Comparison of ENCODE assay signal across 8 cellular contexts in the genomic region with DNA sequence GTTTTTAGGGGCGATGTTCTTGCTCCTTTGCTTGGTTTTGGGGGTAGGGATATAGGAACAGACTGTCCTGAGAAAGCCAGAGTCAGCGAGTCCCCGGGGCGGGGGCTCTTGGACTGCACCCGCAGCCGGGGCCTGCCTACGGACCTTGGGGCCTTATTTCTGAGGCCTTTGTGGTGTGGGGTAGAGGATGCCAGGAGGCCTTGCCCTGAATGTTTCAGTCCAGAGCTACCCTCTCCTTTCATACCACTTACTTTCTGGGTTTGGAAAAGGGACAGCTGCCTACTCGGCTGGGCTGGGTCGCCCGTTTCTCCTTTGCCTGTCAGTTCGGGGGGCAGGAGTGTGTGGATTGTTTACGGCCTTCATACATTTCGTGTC. TPM values are rescaled to one million over a fixed set of nuclear protein-coding genes. Genes with fewer than 3 reads are reported as not detected.
DNase-seq lines count a peak whose midpoint lies in the region; ATAC-seq and TF ChIP-seq lines count a peak whose summit lies in the region.

No MANE protein-coding gene starts in this region.

- peaks cover 30% of the 10 kb centered on the region for H3K36me3 Mint-ChIP-seq in activated CD8-positive, alpha-beta T cell treated with anti-CD3 and anti-CD28 coated beads for 36 hours (ENCODE audit: low read depth)

- H3K27ac Mint-ChIP-seq in activated CD8-positive, alpha-beta T cell treated with anti-CD3 and anti-CD28 coated beads for 36 hours = peak overlapping the region; percentile 99

- intact Hi-C loops in activated CD8-positive, alpha-beta T cell treated with anti-CD3 and anti-CD28 coated beads for 36 hours (cut with micrococcal nuclease) = no loop called here
- intact Hi-C loops in sciatic nerve (cut with DNase I) = no loop called here

- H3K9me3 Mint-ChIP-seq in activated CD8-positive, alpha-beta T cell treated with anti-CD3 and anti-CD28 coated beads for 36 hours = no peaks in the 10 kb centered on the region

- no peak for TF ChIP-seq CTCF in activated CD8-positive, alpha-beta T cell treated with anti-CD3 and anti-CD28 coated beads for 36 hours (IDR thresholded peaks at IDR 0.05)

- CTCF ChIA-PET in activated CD8-positive, alpha-beta T cell treated with anti-CD3 and anti-CD28 coated beads for 36 hours (lab: Charles Lee) = interaction anchor here (1.0 to 1.6 kb wide), 4 partner anchors 9 to 159 kb away, joined by 3 to 5 read pairs (median 4); no protein-coding TSS in a partner anchor

- peaks cover 47% of the 10 kb centered on the region for H3K4me1 Mint-ChIP-seq in activated CD8-positive, alpha-beta T cell treated with anti-CD3 and anti-CD28 coated beads for 36 hours (ENCODE audit: low read depth)

- peak overlapping the region; percentile 95 for H3K4me3 Mint-ChIP-seq in activated CD8-positive, alpha-beta T cell treated with anti-CD3 and anti-CD28 coated beads for 36 hours

- POLR2A ChIA-PET in activated CD8-positive, alpha-beta T cell treated with anti-CD3 and anti-CD28 coated beads for 36 hours (lab: Charles Lee) = interaction anchor here (0.9 to 2.6 kb wide), 6 partner anchors 35 to 274 kb away, joined by 3 to 19 read pairs (median 3); a partner anchor contains a TSS

- peak; percentile 17 for DNase-seq in Ammon's horn (ENCODE audit: low spot score)
- no peak for DNase-seq in activated CD8-positive, alpha-beta T cell treated with anti-CD3 and anti-CD28 coated beads for 36 hours
- DNase-seq in germinal center (ENCODE audit: low spot score) = peak; percentile 33
- no peak for DNase-seq in sciatic nerve (ENCODE audit: low spot score)
- DNase-seq in GM19240 (ENCODE audit: insufficient read length, low spot score) = no peak
- DNase-seq in stimulated activated CD4-positive, alpha-beta T cell treated with anti-CD3 and anti-CD28 coated beads, Interleukin-4, amount 100 ng/mL, for 4 hours = no peak

- no peaks in the 10 kb centered on the region for H3K27me3 Mint-ChIP-seq in activated CD8-positive, alpha-beta T cell treated with anti-CD3 and anti-CD28 coated beads for 36 hours

- ATAC-seq in GM19043 (IDR thresholded peaks at IDR 0.05; ENCODE audit: low read depth, unreplicated experiment) (peak; percentile 6), HG03439 (IDR thresholded peaks at IDR 0.05; ENCODE audit: unreplicated experiment) (peak; percentile 27), sciatic nerve (peak; percentile 47)
- ATAC-seq in activated CD8-positive, alpha-beta T cell treated with anti-CD3 and anti-CD28 coated beads for 36 hours = peak; percentile 13

RNA-seq across cellular contexts. Expression of a gene that starts 0.4 kb away (rescaled TPM):
- 10 to 100 TPM; 54.9 to 56.1 TPM for total RNA-seq in activated CD8-positive, alpha-beta T cell treated with anti-CD3 and anti-CD28 coated beads for 36 hours
- 46.6 TPM for total RNA-seq in sciatic nerve

RNA-seq across cellular contexts. Expression of a gene that starts 35.5 kb away (rescaled TPM):
- total RNA-seq in activated CD8-positive, alpha-beta T cell treated with anti-CD3 and anti-CD28 coated beads for 36 hours = 10 to 100 TPM; 10.6 to 11.0 TPM
- 17.1 TPM for total RNA-seq in sciatic nerve

Comparison
In these comparisons a context has a peak if more than half of its experiments do, and no peak if none do; other contexts are left out.
1. DNase-seq: peak in Ammon's horn (single experiment) and germinal center (single experiment); none in activated CD8-positive, alpha-beta T cell treated with anti-CD3 and anti-CD28 coated beads for 36 hours (single experiment), sciatic nerve (single experiment), GM19240 (single experiment) and stimulated activated CD4-positive, alpha-beta T cell treated with anti-CD3 and anti-CD28 coated beads, Interleukin-4, amount 100 ng/mL, for 4 hours (0 of 2).
2. Peak in every context shown above with its lines, with median percentiles within 50 percentile points of each other: ATAC-seq.